In genomic region chr18:9475643-9476580, GRCh38 we compare ENCODE assay signal across 8 cellular contexts. TPM values are rescaled to one million over a fixed set of nuclear protein-coding genes. Genes with fewer than 3 reads are reported as not detected.
A peak's percentile ranks its signal among the peaks of the same experiment; 100 is the strongest.
DNase-seq lines count a peak whose midpoint lies in the region; ATAC-seq and TF ChIP-seq lines count a peak whose summit lies in the region.

No MANE protein-coding gene starts in this region.

- peaks cover 55% of the 10 kb centered on the region for H3K79me2 ChIP-seq in PC-9 (ENCODE audit: low read depth)

- peak overlapping the region; percentile 93 to 98 for H3K27ac Mint-ChIP-seq in activated naive CD4-positive, alpha-beta T cell treated with anti-CD3 and anti-CD28 coated beads, Interleukin-2, amount 50 U/mL, for 72 hours

- ATAC-seq in HG02973 (IDR thresholded peaks at IDR 0.05; ENCODE audit: unreplicated experiment): peak; percentile 4
- ATAC-seq in activated naive CD4-positive, alpha-beta T cell treated with anti-CD3 and anti-CD28 coated beads, Interleukin-2, amount 50 U/mL, for 72 hours: peak in 1 of 2 donors; percentile 42
- no peak for ATAC-seq in left lobe of liver

- no peak for TF ChIP-seq CTCF in PC-9 (conservative IDR thresholded peaks at IDR 0.05)

- peak; percentile 11 to 33 for DNase-seq in activated CD8-positive, alpha-beta memory T cell treated with anti-CD3 and anti-CD28 coated beads for 1 hour (ENCODE audit: extremely low read depth in 1 of 2, low read depth in 1 of 2)
- no peak for DNase-seq in activated CD8-positive, alpha-beta memory T cell treated with anti-CD3 and anti-CD28 coated beads for 24 hours
- DNase-seq in PC-9 (peak; percentile 5 to 58), iPS DF 6.9 (ENCODE audit: low read depth, low spot score) (no peak), left lobe of liver (ENCODE audit: low spot score) (no peak)
- DNase-seq in activated naive CD4-positive, alpha-beta T cell treated with anti-CD3 and anti-CD28 coated beads, Interleukin-2, amount 50 U/mL, for 72 hours (ENCODE audit: low spot score in 2 of 2): peak in 1 of 2 donors; percentile 66
- DNase-seq in stimulated activated CD4-positive, alpha-beta T cell treated with anti-CD3 and anti-CD28 coated beads, Interleukin-15, amount 100 ng/mL, for 1 hour (ENCODE audit: low read depth in 1 of 2, low spot score in 1 of 2): peak; percentile 18 to 39

- no TSS peak for BruUV-seq in PC-9 (replicated peaks; lab: Mats Ljungman, UMichigan)

- intact Hi-C loops in PC-9 (cut with micrococcal nuclease; ENCODE audit: unreplicated experiment): loop anchor here (1.0 to 5.0 kb wide), 6 partner anchors 39 to 339 kb away; partner anchors contain the start of genes ANKRD12 and TWSG1

- H3K4me2 ChIP-seq in PC-9: peak overlapping the region; percentile 83

- no peaks in the 10 kb centered on the region for H3K9me3 ChIP-seq in PC-9 (ENCODE audit: insufficient read depth, low read depth)
- no peaks in the 10 kb centered on the region for H3K9me3 ChIP-seq in iPS DF 6.9 (ENCODE audit: control insufficient read depth, insufficient read depth, low read length)

- H3K9me2 ChIP-seq in PC-9 (ENCODE audit: insufficient read depth): no peaks in the 10 kb centered on the region

- POLR2A ChIA-PET in PC-9 (lab: Charles Lee; ENCODE audit: unreplicated experiment): interaction anchor here (0.5 to 1.1 kb wide), 2 partner anchors 38 to 207 kb away, joined by 3 to 11 read pairs; no protein-coding TSS in a partner anchor

- peak overlapping the region; percentile 68 for H3K4me3 ChIP-seq in PC-9
- peak overlapping the region; percentile 81 for H3K4me3 ChIP-seq in iPS DF 6.9 (ENCODE audit: low read length)

- no peaks in the 10 kb centered on the region for H3K9me3 Mint-ChIP-seq in activated naive CD4-positive, alpha-beta T cell treated with anti-CD3 and anti-CD28 coated beads, Interleukin-2, amount 50 U/mL, for 72 hours

- H4K20me1 ChIP-seq in PC-9 (ENCODE audit: insufficient read depth): no peaks in the 10 kb centered on the region

- peaks cover 23% of the 10 kb centered on the region for H3K4me1 ChIP-seq in PC-9 (replicated peaks; ENCODE audit: insufficient read depth)
- 0 out of 2 replicates have a peak, but pooled peaks cover 2% of the 10 kb centered on the region for H3K4me1 ChIP-seq in iPS DF 6.9 (ENCODE audit: control insufficient read depth, insufficient read depth, low read length)

- H3K27ac ChIP-seq in PC-9 (peak overlapping the region; percentile 60), iPS DF 6.9 (ENCODE audit: low read length) (no peak overlapping the region)

- H3K27me3 ChIP-seq in PC-9 (ENCODE audit: insufficient read depth, low read depth) (no peaks in the 10 kb centered on the region), iPS DF 6.9 (ENCODE audit: control insufficient read depth, insufficient read depth, low read length) (no peaks in the 10 kb centered on the region)

- H3F3A ChIP-seq in PC-9 (ENCODE audit: insufficient read depth, low read depth): peaks cover 25% of the 10 kb centered on the region

- H3K36me3 Mint-ChIP-seq in activated naive CD4-positive, alpha-beta T cell treated with anti-CD3 and anti-CD28 coated beads, Interleukin-2, amount 50 U/mL, for 72 hours: peaks cover 21 to 34% of the 10 kb centered on the region in 2 donors

- H2AFZ ChIP-seq in PC-9: peak overlapping the region; percentile 85

- WGBS in iPS DF 6.9 (ENCODE audit: insufficient coverage, insufficient read length): no CpG with 5 or more reads among the region's 59 CpGs

- CTCF ChIA-PET in PC-9 (lab: Charles Lee): interaction anchor here (0.6 kb wide), 4 partner anchors 41 to 142 kb away, joined by 3 to 22 read pairs (median 4); partner anchors contain the start of gene TWSG1

- H3K36me3 ChIP-seq in PC-9 (ENCODE audit: low read depth): no peaks in the 10 kb centered on the region
- H3K36me3 ChIP-seq in iPS DF 6.9 (ENCODE audit: control insufficient read depth, insufficient read depth, low read length): no peaks in the 10 kb centered on the region

RNA-seq across cellular contexts. Expression of gene RALBP1, which starts 0.6 kb away (rescaled TPM):
- 91.3 and 95.0 TPM in 2 replicates for total RNA-seq in PC-9 (2021)
- total RNA-seq in activated naive CD4-positive, alpha-beta T cell treated with anti-CD3 and anti-CD28 coated beads, Interleukin-2, amount 50 U/mL, for 72 hours: 10 to 100 TPM; 50.6 to 51.6 TPM
- 17.4 TPM for total RNA-seq in left lobe of liver

Comparison
In these comparisons a context has a peak if more than half of its experiments do, and no peak if none do; other contexts are left out.
1. DNase-seq: peak in activated CD8-positive, alpha-beta memory T cell treated with anti-CD3 and anti-CD28 coated beads for 1 hour (2 of 2), PC-9 (2 of 2) and stimulated activated CD4-positive, alpha-beta T cell treated with anti-CD3 and anti-CD28 coated beads, Interleukin-15, amount 100 ng/mL, for 1 hour (2 of 2); none in activated CD8-positive, alpha-beta memory T cell treated with anti-CD3 and anti-CD28 coated beads for 24 hours (single experiment), iPS DF 6.9 (single experiment) and left lobe of liver (single experiment).